ENCODE assay signal across 13 cellular contexts in the genomic region with DNA sequence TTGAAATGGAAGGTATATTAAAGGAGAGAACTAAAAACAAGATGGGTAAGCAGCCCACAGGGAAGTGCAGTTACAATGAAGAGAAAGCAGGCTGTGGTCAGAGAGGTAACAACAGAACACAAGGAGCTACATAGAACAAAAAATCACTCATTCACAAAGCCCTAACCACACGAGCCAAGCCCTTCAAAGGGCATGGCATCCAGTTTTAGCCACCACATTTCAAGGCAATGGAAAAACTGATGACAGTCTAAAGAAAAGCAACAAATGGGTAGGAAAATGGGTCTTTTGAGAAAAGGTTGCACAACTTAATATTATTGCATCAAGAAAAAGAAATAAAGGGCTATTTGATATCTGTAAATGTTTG. TPM values are rescaled to one million over a fixed set of nuclear protein-coding genes. Genes with fewer than 3 reads are reported as not detected.
"Had no signal": no experiment of that assay in that cellular context is flagged by ENCODE, and none has a peak within 500 bp of the region (broad histone marks: within the 10 kb centered on the region; RNA-seq: fewer than 3 reads in every experiment).

No MANE protein-coding gene starts in this region.

- H3K4me1 Mint-ChIP-seq: activated CD4-positive, alpha-beta memory T cell treated with anti-CD3 and anti-CD28 coated beads, Interleukin-2, amount 10 ng/mL, durations not matched to agents 7 days and 5 days; central memory CD8-positive, alpha-beta T cell had no signal

- H3K4me1 ChIP-seq: vagina had no signal

- ATAC-seq: activated CD4-positive, CD25-positive, alpha-beta regulatory T cell treated with anti-CD3 and anti-CD28 coated beads, Interleukin-2, amount 50 U/mL, for 24 hours had no signal

- H3K27me3 Mint-ChIP-seq: activated CD4-positive, alpha-beta memory T cell treated with anti-CD3 and anti-CD28 coated beads, Interleukin-2, amount 10 ng/mL, durations not matched to agents 7 days and 5 days; central memory CD8-positive, alpha-beta T cell; dendritic cell treated with granulocyte-macrophage colony-stimulating factor and Interleukin-4, amounts not matched to agents 40 ng/mL and 50 ng/mL, for 4 days had no signal

- H3K36me3 ChIP-seq: vagina had no signal

- H3K27ac ChIP-seq: skin epidermis, tibial artery, vagina had no signal

- H3K4me3 Mint-ChIP-seq: activated CD4-positive, alpha-beta memory T cell treated with anti-CD3 and anti-CD28 coated beads, Interleukin-2, amount 10 ng/mL, durations not matched to agents 7 days and 5 days; activated T-helper 1 cell treated with anti-CD3 and anti-CD28 coated beads, Interleukin-12 subunit alpha, Interleukin-12 subunit beta, Interleukin-2, Interleukin-4 antibody, amounts not matched to agents 30 ng/mL and 10 ng/mL and 1 ng/mL, durations not matched to agents 14 hours and 24 hours and 36 hours; central memory CD8-positive, alpha-beta T cell; dendritic cell treated with granulocyte-macrophage colony-stimulating factor and Interleukin-4, amounts not matched to agents 40 ng/mL and 50 ng/mL, for 4 days; T-helper 2 cell treated with Interferon-gamma antibody and Interleukin-4, amounts not matched to agents 5 μg/mL and 100 μg/mL, for 36 hours had no signal

- H3K27me3 ChIP-seq: tibial artery, vagina had no signal

- H3K27ac Mint-ChIP-seq: activated CD4-positive, alpha-beta memory T cell treated with anti-CD3 and anti-CD28 coated beads, Interleukin-2, amount 10 ng/mL, durations not matched to agents 7 days and 5 days; activated T-helper 1 cell treated with anti-CD3 and anti-CD28 coated beads, Interleukin-12 subunit alpha, Interleukin-12 subunit beta, Interleukin-2, Interleukin-4 antibody, amounts not matched to agents 30 ng/mL and 10 ng/mL and 1 ng/mL, durations not matched to agents 14 hours and 24 hours and 36 hours; dendritic cell treated with granulocyte-macrophage colony-stimulating factor and Interleukin-4, amounts not matched to agents 40 ng/mL and 50 ng/mL, for 4 days; T-helper 2 cell treated with Interferon-gamma antibody and Interleukin-4, amounts not matched to agents 5 μg/mL and 100 μg/mL, for 36 hours had no signal

- DNase-seq: activated CD4-positive, alpha-beta memory T cell treated with anti-CD3 and anti-CD28 coated beads, Interleukin-2, amount 10 ng/mL, durations not matched to agents 7 days and 5 days; activated CD8-positive, alpha-beta memory T cell treated with anti-CD3 and anti-CD28 coated beads, Interleukin-2, amount 50 U/mL, for 48 hours; activated naive CD4-positive, alpha-beta T cell; glutamatergic neuron; stimulated activated CD4-positive, alpha-beta T cell treated with anti-CD3 and anti-CD28 coated beads, Interleukin-4, amount 100 ng/mL, for 4 hours; tibial artery had no signal

- H3K9me3 ChIP-seq: tibial artery, vagina had no signal

- H3K4me3 ChIP-seq: skin epidermis, tibial artery, vagina had no signal

- H3K9me3 Mint-ChIP-seq: activated CD4-positive, alpha-beta memory T cell treated with anti-CD3 and anti-CD28 coated beads, Interleukin-2, amount 10 ng/mL, durations not matched to agents 7 days and 5 days; activated T-helper 1 cell treated with anti-CD3 and anti-CD28 coated beads, Interleukin-12 subunit alpha, Interleukin-12 subunit beta, Interleukin-2, Interleukin-4 antibody, amounts not matched to agents 30 ng/mL and 10 ng/mL and 1 ng/mL, durations not matched to agents 14 hours and 24 hours and 36 hours; central memory CD8-positive, alpha-beta T cell; dendritic cell treated with granulocyte-macrophage colony-stimulating factor and Interleukin-4, amounts not matched to agents 40 ng/mL and 50 ng/mL, for 4 days; T-helper 2 cell treated with Interferon-gamma antibody and Interleukin-4, amounts not matched to agents 5 μg/mL and 100 μg/mL, for 36 hours had no signal

RNA-seq across cellular contexts. Expression of a gene that starts 37.5 kb away (rescaled TPM):
- total RNA-seq: activated CD4-positive, alpha-beta memory T cell treated with anti-CD3 and anti-CD28 coated beads, Interleukin-2, amount 10 ng/mL, durations not matched to agents 7 days and 5 days; activated T-helper 1 cell treated with anti-CD3 and anti-CD28 coated beads, Interleukin-12 subunit alpha, Interleukin-12 subunit beta, Interleukin-2, Interleukin-4 antibody, amounts not matched to agents 30 ng/mL and 10 ng/mL and 1 ng/mL, durations not matched to agents 14 hours and 24 hours and 36 hours had no signal
